Comparison of ENCODE assay signal across 26 cellular contexts in genomic region chr6:94251878-94252277, GRCh38.
"Had no signal": no experiment of that assay in that cellular context is flagged by ENCODE, and none has a peak within 500 bp of the region (broad histone marks: within the 10 kb centered on the region; RNA-seq: fewer than 3 reads in every experiment).

No MANE protein-coding gene starts in this region.

- H3K27me3 ChIP-seq: dorsolateral prefrontal cortex, esophagus squamous epithelium, gastrocnemius medialis, heart right ventricle, left lung had no signal

- H3K27ac ChIP-seq: coronary artery, dorsolateral prefrontal cortex, epithelial cell of prostate, esophagus squamous epithelium, gastrocnemius medialis, heart right ventricle, left lung, lower lobe of right lung had no signal

- DNase-seq: dermis blood vessel endothelial cell; dorsolateral prefrontal cortex; effector CD4-positive, alpha-beta T cell; effector memory CD4-positive, alpha-beta T cell; erythroblast; esophagus squamous epithelium; foreskin fibroblast; foreskin melanocyte; gastrocnemius medialis; glutamatergic neuron; head of caudate nucleus; heart right ventricle; hippocampal formation; left cardiac atrium; left lung; left ventricle myocardium superior; lower lobe of right lung; mesenchymal stem cell; mucosa of descending colon; naive B cell had no signal

- ATAC-seq: esophagus mucosa, gastrocnemius medialis, heart right ventricle, left cardiac atrium, left lung, left ventricle myocardium superior, lower lobe of right lung, mucosa of descending colon had no signal

- H3K36me3 ChIP-seq: esophagus squamous epithelium, gastrocnemius medialis, heart right ventricle, left lung, lower lobe of right lung had no signal

- FAIRE-seq: endothelial cell of umbilical vein, islet of Langerhans, keratinocyte had no signal

- H3K9me3 ChIP-seq: gastrocnemius medialis, heart right ventricle, left lung, lower lobe of right lung, mucosa of descending colon had no signal

- H3K4me1 ChIP-seq: esophagus squamous epithelium, gastrocnemius medialis, heart right ventricle, left lung, lower lobe of right lung had no signal

- H3K4me3 ChIP-seq: coronary artery, dorsolateral prefrontal cortex, esophagus squamous epithelium, gastrocnemius medialis, heart right ventricle, left lung, lower lobe of right lung, mucosa of descending colon had no signal
